Comparison of ENCODE assay signal across 1 cellular context in the genomic region with DNA sequence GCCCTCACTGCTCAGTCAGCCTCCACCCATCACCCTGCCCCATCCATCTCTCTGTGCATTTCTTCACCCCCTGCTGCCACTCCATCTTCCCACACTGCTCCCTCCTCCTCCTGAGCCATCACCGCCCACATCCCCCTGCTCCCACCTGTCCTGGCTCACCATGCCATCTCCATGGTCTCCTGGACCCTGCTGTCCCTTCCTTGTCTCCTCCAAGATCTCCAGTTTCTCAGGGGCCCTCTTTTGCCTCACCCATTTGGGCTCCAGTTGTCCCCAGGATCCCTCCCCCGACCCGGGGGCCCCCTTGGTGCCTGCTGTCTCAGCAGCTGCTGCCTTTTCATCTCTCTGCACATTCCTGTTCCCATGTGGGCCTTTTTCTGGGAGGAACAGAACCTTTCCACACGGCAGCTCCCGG.
TF ChIP-seq lines count a peak whose summit lies in the region.

No MANE protein-coding gene starts in this region.

TF ChIP-seq in HEK293, 187 proteins besides CTCF, POLR2A, EP300 and RAD21 (continued from another document):
- TF ChIP-seq, protein P1, sequence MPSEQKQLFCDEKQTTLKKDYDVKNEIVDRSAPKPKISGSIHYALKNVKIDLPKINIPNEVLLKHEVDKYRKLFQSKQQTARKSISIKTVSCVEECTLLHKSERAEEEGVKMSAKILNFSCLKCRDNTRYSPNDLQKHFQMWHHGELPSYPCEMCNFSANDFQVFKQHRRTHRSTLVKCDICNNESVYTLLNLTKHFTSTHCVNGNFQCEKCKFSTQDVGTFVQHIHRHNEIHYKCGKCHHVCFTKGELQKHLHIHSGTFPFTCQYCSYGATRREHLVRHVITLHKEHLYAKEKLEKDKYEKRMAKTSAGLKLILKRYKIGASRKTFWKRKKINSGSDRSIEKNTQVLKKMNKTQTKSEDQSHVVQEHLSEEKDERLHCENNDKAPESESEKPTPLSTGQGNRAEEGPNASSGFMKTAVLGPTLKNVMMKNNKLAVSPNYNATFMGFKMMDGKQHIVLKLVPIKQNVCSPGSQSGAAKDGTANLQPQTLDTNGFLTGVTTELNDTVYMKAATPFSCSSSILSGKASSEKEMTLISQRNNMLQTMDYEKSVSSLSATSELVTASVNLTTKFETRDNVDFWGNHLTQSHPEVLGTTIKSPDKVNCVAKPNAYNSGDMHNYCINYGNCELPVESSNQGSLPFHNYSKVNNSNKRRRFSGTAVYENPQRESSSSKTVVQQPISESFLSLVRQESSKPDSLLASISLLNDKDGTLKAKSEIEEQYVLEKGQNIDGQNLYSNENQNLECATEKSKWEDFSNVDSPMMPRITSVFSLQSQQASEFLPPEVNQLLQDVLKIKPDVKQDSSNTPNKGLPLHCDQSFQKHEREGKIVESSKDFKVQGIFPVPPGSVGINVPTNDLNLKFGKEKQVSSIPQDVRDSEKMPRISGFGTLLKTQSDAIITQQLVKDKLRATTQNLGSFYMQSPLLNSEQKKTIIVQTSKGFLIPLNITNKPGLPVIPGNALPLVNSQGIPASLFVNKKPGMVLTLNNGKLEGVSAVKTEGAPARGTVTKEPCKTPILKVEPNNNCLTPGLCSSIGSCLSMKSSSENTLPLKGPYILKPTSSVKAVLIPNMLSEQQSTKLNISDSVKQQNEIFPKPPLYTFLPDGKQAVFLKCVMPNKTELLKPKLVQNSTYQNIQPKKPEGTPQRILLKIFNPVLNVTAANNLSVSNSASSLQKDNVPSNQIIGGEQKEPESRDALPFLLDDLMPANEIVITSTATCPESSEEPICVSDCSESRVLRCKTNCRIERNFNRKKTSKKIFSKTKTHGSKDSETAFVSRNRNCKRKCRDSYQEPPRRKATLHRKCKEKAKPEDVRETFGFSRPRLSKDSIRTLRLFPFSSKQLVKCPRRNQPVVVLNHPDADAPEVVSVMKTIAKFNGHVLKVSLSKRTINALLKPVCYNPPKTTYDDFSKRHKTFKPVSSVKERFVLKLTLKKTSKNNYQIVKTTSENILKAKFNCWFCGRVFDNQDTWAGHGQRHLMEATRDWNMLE (tag by site-specific recombination; conservative IDR thresholded peaks at IDR 0.05; ENCODE audit: low read depth): no peak
- TF ChIP-seq ZNF121 (tag by site-specific recombination; IDR thresholded peaks at IDR 0.05): no peak
- no peak for TF ChIP-seq ZNF223 (tag by site-specific recombination; IDR thresholded peaks at IDR 0.05)
- TF ChIP-seq ZNF366 (tag by site-specific recombination; conservative IDR thresholded peaks at IDR 0.05): no peak
- TF ChIP-seq ZNF621 (tag by site-specific recombination; IDR thresholded peaks at IDR 0.05): no peak
- no peak for TF ChIP-seq ZFP37 (tag by site-specific recombination; IDR thresholded peaks at IDR 0.05)
- TF ChIP-seq ZIC2 (tag by site-specific recombination; IDR thresholded peaks at IDR 0.05): peak; percentile 63
- TF ChIP-seq, protein P2, sequence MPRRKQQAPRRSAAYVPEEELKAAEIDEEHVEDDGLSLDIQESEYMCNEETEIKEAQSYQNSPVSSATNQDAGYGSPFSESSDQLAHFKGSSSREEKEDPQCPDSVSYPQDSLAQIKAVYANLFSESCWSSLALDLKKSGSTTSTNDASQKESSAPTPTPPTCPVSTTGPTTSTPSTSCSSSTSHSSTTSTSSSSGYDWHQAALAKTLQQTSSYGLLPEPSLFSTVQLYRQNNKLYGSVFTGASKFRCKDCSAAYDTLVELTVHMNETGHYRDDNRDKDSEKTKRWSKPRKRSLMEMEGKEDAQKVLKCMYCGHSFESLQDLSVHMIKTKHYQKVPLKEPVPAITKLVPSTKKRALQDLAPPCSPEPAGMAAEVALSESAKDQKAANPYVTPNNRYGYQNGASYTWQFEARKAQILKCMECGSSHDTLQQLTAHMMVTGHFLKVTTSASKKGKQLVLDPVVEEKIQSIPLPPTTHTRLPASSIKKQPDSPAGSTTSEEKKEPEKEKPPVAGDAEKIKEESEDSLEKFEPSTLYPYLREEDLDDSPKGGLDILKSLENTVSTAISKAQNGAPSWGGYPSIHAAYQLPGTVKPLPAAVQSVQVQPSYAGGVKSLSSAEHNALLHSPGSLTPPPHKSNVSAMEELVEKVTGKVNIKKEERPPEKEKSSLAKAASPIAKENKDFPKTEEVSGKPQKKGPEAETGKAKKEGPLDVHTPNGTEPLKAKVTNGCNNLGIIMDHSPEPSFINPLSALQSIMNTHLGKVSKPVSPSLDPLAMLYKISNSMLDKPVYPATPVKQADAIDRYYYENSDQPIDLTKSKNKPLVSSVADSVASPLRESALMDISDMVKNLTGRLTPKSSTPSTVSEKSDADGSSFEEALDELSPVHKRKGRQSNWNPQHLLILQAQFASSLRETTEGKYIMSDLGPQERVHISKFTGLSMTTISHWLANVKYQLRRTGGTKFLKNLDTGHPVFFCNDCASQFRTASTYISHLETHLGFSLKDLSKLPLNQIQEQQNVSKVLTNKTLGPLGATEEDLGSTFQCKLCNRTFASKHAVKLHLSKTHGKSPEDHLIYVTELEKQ (tag by site-specific recombination; IDR thresholded peaks at IDR 0.05; ENCODE audit: borderline replicate concordance): no peak
- no peak for TF ChIP-seq BCL11A (tag by site-specific recombination; IDR thresholded peaks at IDR 0.05; ENCODE audit: low read depth)
- no peak for TF ChIP-seq OSR2 (tag by site-specific recombination; IDR thresholded peaks at IDR 0.05)
- no peak for TF ChIP-seq ZNF768 (tag by site-specific recombination; IDR thresholded peaks at IDR 0.05)
- TF ChIP-seq, protein P3, sequence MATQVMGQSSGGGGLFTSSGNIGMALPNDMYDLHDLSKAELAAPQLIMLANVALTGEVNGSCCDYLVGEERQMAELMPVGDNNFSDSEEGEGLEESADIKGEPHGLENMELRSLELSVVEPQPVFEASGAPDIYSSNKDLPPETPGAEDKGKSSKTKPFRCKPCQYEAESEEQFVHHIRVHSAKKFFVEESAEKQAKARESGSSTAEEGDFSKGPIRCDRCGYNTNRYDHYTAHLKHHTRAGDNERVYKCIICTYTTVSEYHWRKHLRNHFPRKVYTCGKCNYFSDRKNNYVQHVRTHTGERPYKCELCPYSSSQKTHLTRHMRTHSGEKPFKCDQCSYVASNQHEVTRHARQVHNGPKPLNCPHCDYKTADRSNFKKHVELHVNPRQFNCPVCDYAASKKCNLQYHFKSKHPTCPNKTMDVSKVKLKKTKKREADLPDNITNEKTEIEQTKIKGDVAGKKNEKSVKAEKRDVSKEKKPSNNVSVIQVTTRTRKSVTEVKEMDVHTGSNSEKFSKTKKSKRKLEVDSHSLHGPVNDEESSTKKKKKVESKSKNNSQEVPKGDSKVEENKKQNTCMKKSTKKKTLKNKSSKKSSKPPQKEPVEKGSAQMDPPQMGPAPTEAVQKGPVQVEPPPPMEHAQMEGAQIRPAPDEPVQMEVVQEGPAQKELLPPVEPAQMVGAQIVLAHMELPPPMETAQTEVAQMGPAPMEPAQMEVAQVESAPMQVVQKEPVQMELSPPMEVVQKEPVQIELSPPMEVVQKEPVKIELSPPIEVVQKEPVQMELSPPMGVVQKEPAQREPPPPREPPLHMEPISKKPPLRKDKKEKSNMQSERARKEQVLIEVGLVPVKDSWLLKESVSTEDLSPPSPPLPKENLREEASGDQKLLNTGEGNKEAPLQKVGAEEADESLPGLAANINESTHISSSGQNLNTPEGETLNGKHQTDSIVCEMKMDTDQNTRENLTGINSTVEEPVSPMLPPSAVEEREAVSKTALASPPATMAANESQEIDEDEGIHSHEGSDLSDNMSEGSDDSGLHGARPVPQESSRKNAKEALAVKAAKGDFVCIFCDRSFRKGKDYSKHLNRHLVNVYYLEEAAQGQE (tag by site-specific recombination; IDR thresholded peaks at IDR 0.05): no peak
- TF ChIP-seq, protein P4, sequence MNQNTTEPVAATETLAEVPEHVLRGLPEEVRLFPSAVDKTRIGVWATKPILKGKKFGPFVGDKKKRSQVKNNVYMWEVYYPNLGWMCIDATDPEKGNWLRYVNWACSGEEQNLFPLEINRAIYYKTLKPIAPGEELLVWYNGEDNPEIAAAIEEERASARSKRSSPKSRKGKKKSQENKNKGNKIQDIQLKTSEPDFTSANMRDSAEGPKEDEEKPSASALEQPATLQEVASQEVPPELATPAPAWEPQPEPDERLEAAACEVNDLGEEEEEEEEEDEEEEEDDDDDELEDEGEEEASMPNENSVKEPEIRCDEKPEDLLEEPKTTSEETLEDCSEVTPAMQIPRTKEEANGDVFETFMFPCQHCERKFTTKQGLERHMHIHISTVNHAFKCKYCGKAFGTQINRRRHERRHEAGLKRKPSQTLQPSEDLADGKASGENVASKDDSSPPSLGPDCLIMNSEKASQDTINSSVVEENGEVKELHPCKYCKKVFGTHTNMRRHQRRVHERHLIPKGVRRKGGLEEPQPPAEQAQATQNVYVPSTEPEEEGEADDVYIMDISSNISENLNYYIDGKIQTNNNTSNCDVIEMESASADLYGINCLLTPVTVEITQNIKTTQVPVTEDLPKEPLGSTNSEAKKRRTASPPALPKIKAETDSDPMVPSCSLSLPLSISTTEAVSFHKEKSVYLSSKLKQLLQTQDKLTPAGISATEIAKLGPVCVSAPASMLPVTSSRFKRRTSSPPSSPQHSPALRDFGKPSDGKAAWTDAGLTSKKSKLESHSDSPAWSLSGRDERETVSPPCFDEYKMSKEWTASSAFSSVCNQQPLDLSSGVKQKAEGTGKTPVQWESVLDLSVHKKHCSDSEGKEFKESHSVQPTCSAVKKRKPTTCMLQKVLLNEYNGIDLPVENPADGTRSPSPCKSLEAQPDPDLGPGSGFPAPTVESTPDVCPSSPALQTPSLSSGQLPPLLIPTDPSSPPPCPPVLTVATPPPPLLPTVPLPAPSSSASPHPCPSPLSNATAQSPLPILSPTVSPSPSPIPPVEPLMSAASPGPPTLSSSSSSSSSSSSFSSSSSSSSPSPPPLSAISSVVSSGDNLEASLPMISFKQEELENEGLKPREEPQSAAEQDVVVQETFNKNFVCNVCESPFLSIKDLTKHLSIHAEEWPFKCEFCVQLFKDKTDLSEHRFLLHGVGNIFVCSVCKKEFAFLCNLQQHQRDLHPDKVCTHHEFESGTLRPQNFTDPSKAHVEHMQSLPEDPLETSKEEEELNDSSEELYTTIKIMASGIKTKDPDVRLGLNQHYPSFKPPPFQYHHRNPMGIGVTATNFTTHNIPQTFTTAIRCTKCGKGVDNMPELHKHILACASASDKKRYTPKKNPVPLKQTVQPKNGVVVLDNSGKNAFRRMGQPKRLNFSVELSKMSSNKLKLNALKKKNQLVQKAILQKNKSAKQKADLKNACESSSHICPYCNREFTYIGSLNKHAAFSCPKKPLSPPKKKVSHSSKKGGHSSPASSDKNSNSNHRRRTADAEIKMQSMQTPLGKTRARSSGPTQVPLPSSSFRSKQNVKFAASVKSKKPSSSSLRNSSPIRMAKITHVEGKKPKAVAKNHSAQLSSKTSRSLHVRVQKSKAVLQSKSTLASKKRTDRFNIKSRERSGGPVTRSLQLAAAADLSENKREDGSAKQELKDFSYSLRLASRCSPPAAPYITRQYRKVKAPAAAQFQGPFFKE (tag by site-specific recombination; IDR thresholded peaks at IDR 0.05; ENCODE audit: borderline replicate concordance): no peak
- no peak for TF ChIP-seq ZNF274 (IDR thresholded peaks at IDR 0.05; ENCODE audit: low read length)
- TF ChIP-seq ZNF274 (tag by site-specific recombination; IDR thresholded peaks at IDR 0.05; ENCODE audit: borderline replicate concordance): no peak
- TF ChIP-seq, protein P5, sequence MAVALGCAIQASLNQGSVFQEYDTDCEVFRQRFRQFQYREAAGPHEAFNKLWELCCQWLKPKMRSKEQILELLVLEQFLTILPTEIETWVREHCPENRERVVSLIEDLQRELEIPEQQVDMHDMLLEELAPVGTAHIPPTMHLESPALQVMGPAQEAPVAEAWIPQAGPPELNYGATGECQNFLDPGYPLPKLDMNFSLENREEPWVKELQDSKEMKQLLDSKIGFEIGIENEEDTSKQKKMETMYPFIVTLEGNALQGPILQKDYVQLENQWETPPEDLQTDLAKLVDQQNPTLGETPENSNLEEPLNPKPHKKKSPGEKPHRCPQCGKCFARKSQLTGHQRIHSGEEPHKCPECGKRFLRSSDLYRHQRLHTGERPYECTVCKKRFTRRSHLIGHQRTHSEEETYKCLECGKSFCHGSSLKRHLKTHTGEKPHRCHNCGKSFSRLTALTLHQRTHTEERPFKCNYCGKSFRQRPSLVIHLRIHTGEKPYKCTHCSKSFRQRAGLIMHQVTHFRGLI (tag by site-specific recombination; IDR thresholded peaks at IDR 0.05): no peak
- TF ChIP-seq ZFHX2 (tag by site-specific recombination; conservative IDR thresholded peaks at IDR 0.05): peak; percentile 97
- no peak for TF ChIP-seq ZNF558 (tag by site-specific recombination; IDR thresholded peaks at IDR 0.05)
- no peak for TF ChIP-seq ZNF623 (tag by site-specific recombination; IDR thresholded peaks at IDR 0.05)
- TF ChIP-seq EGR2 (tag by site-specific recombination; IDR thresholded peaks at IDR 0.05; ENCODE audit: low read depth): peak; percentile 95
- no peak for TF ChIP-seq ZNF747 (tag by site-specific recombination; IDR thresholded peaks at IDR 0.05)
- 0 out of 2 replicates have a peak, but pooled peaks have one; percentile 24 for TF ChIP-seq ZNF24 (tag by site-specific recombination; IDR thresholded peaks at IDR 0.05)
- no peak for TF ChIP-seq SP3 (tag by site-specific recombination; IDR thresholded peaks at IDR 0.05)
- peak; percentile 50; the same call in 1 of the 2 replicates for TF ChIP-seq ZNF600 (tag by site-specific recombination; IDR thresholded peaks at IDR 0.05)
- no peak for TF ChIP-seq GLIS1 (tag by site-specific recombination; IDR thresholded peaks at IDR 0.05)
TF ChIP-seq in HEK293: peak in this region for 5.
